8 cellular contexts compared by ENCODE assay signal in genomic region chrX:110229497-110230111, GRCh38.
DNase-seq lines count a peak whose midpoint lies in the region; ATAC-seq, FAIRE-seq and TF ChIP-seq lines count a peak whose summit lies in the region.
"Not testable (repeated sequence)": the region's sequence is repeated elsewhere in the genome, so short reads cannot be mapped to it uniquely, and the experiment has no call there.

No MANE protein-coding gene starts in this region.

- TF ChIP-seq CTCF in PC-3 (conservative IDR thresholded peaks at IDR 0.05; ENCODE audit: low read depth, low read length): not testable (repeated sequence)

- not testable (repeated sequence) for H3K36me3 ChIP-seq in PC-3 (ENCODE audit: low read depth, low read length); small intestine (ENCODE audit: control insufficient read depth in 2 of 2, insufficient read depth in 2 of 2, low read length in 2 of 2)

- H3K9me2 ChIP-seq in PC-3 (replicated peaks; ENCODE audit: low read length): not testable (repeated sequence)

- intact Hi-C loops in PC-3 (cut with micrococcal nuclease): not testable (repeated sequence)

- POLR2A ChIA-PET in PC-3 (lab: Charles Lee; ENCODE audit: unreplicated experiment): not testable (repeated sequence)

- H3K79me2 ChIP-seq in PC-3 (ENCODE audit: low read length): peaks cover 18% of the 10 kb centered on the region

- peak overlapping the region; percentile 66 for H3K9ac ChIP-seq in PC-3 (ENCODE audit: low read length)

- ATAC-seq in PC-3: peak; percentile 81
- not testable (repeated sequence) for ATAC-seq in left lobe of liver

- not testable (repeated sequence) for H3K27me3 Mint-ChIP-seq in activated naive CD4-positive, alpha-beta T cell treated with anti-CD3 and anti-CD28 coated beads, Interleukin-2, amount 10 ng/mL, durations not matched to agents 7 days and 5 days

- H4K20me1 ChIP-seq in PC-3 (ENCODE audit: low read length): not testable (repeated sequence)

- not testable (repeated sequence) for H3K9me3 ChIP-seq in PC-3 (ENCODE audit: low read length); small intestine (ENCODE audit: control insufficient read depth, low read depth)

- peak overlapping the region; percentile 89 for H3K27ac Mint-ChIP-seq in activated naive CD4-positive, alpha-beta T cell treated with anti-CD3 and anti-CD28 coated beads, Interleukin-2, amount 10 ng/mL, durations not matched to agents 7 days and 5 days

- CTCF ChIA-PET in PC-3 (lab: Charles Lee); activated naive CD4-positive, alpha-beta T cell treated with anti-CD3 and anti-CD28 coated beads, Interleukin-2, amount 10 ng/mL, durations not matched to agents 7 days and 5 days (lab: Charles Lee): not testable (repeated sequence)

- peaks cover 26% of the 10 kb centered on the region for H3K4me1 ChIP-seq in PC-3 (ENCODE audit: insufficient read depth, low read length)
- not testable (repeated sequence) for H3K4me1 ChIP-seq in small intestine (ENCODE audit: control insufficient read depth in 2 of 2, insufficient read depth in 1 of 2, low read depth in 1 of 2, low read length in 1 of 2)

- not testable (repeated sequence) for H3F3A ChIP-seq in PC-3 (ENCODE audit: low read length, unreplicated experiment)

- peaks cover 32% of the 10 kb centered on the region for H3K36me3 Mint-ChIP-seq in activated naive CD4-positive, alpha-beta T cell treated with anti-CD3 and anti-CD28 coated beads, Interleukin-2, amount 10 ng/mL, durations not matched to agents 7 days and 5 days

- peak overlapping the region; percentile 72 for H3K4me3 ChIP-seq in PC-3 (ENCODE audit: low read length)
- H3K4me3 ChIP-seq in small intestine (ENCODE audit: low read depth in 1 of 2, low read length in 2 of 2): peak overlapping the region in 1 of 2 donors; percentile 19

- DNase-seq in DMS153 treated with DMSO at 0.1 percent for 48 hours (lab: John Stamatoyannopoulos, UW; ENCODE audit: unreplicated experiment): peak; percentile 10
- peak; percentile 82 for DNase-seq in PC-3
- DNase-seq in activated CD4-positive, alpha-beta T cell treated with anti-CD3 and anti-CD28 coated beads, Interleukin-2, amount 50 U/mL, for 48 hours: peak; percentile 69 to 76
- peak; percentile 86 for DNase-seq in activated naive CD4-positive, alpha-beta T cell treated with anti-CD3 and anti-CD28 coated beads, Interleukin-2, amount 10 ng/mL, durations not matched to agents 7 days and 5 days
- DNase-seq in epithelial cell of prostate (ENCODE audit: low read depth, low spot score): peak; percentile 26
- peak; percentile 45 for DNase-seq in left lobe of liver (ENCODE audit: low spot score)
- DNase-seq in small intestine: peak; percentile 49
- peak; percentile 54 to 55 for DNase-seq in stimulated activated CD8-positive, alpha-beta memory T cell treated with anti-CD3 and anti-CD28 coated beads, Interleukin-7, amount 100 ng/mL, for 4 hours (ENCODE audit: low read depth in 2 of 2)

- not testable (repeated sequence) for FAIRE-seq in small intestine (lab: Jason Lieb, UNC)

- peak overlapping the region; percentile 74 for H3K4me2 ChIP-seq in PC-3 (ENCODE audit: low read length)

- peak overlapping the region; percentile 70 for H3K4me3 Mint-ChIP-seq in activated naive CD4-positive, alpha-beta T cell treated with anti-CD3 and anti-CD28 coated beads, Interleukin-2, amount 10 ng/mL, durations not matched to agents 7 days and 5 days

- peaks cover 37% of the 10 kb centered on the region for H3K4me1 Mint-ChIP-seq in activated naive CD4-positive, alpha-beta T cell treated with anti-CD3 and anti-CD28 coated beads, Interleukin-2, amount 10 ng/mL, durations not matched to agents 7 days and 5 days

- H2AFZ ChIP-seq in PC-3 (ENCODE audit: low read length): peak overlapping the region; percentile 78

- H3K27ac ChIP-seq in PC-3 (ENCODE audit: low read length) (peak overlapping the region; percentile 90), epithelial cell of prostate (peak overlapping the region; percentile 78), small intestine (ENCODE audit: low read depth in 1 of 2, low read length in 1 of 2) (peak overlapping the region in 1 of 2 donors; percentile 76)

- peaks cover 18% of the 10 kb centered on the region for H3K9me3 Mint-ChIP-seq in activated naive CD4-positive, alpha-beta T cell treated with anti-CD3 and anti-CD28 coated beads, Interleukin-2, amount 10 ng/mL, durations not matched to agents 7 days and 5 days

- H3K27me3 ChIP-seq in PC-3 (ENCODE audit: low read length); small intestine (ENCODE audit: control insufficient read depth in 2 of 2, insufficient read depth in 2 of 2, low read length in 2 of 2): not testable (repeated sequence)

- not testable (repeated sequence) for BruUV-seq in PC-3 (replicated peaks; lab: Mats Ljungman, UMichigan)

- WGBS in small intestine, 3 donors: 60 to 66% (median 62%) methylated on average over 17 to 21 of the region's 21 CpGs

Comparison
In these comparisons a context has a peak if more than half of its experiments do, and no peak if none do; other contexts are left out.
1. DNase-seq: peak in every context shown above with its lines; median percentile 86 in activated naive CD4-positive, alpha-beta T cell treated with anti-CD3 and anti-CD28 coated beads, Interleukin-2, amount 10 ng/mL, durations not matched to agents 7 days and 5 days; 82 in PC-3; 72 in activated CD4-positive, alpha-beta T cell treated with anti-CD3 and anti-CD28 coated beads, Interleukin-2, amount 50 U/mL, for 48 hours; 54 in stimulated activated CD8-positive, alpha-beta memory T cell treated with anti-CD3 and anti-CD28 coated beads, Interleukin-7, amount 100 ng/mL, for 4 hours; 49 in small intestine; 45 in left lobe of liver; 26 in epithelial cell of prostate; 10 in DMS153 treated with DMSO at 0.1 percent for 48 hours.